21 cellular contexts compared by ENCODE assay signal in genomic region chr22:49500942-49501395, GRCh38.
DNase-seq lines count a peak whose midpoint lies in the region; ATAC-seq, FAIRE-seq and TF ChIP-seq lines count a peak whose summit lies in the region.
"Had no signal": no experiment of that assay in that cellular context is flagged by ENCODE, and none has a peak within 500 bp of the region (broad histone marks: within the 10 kb centered on the region; RNA-seq: fewer than 3 reads in every experiment).

No MANE protein-coding gene starts in this region.

- peaks cover 50% of the 10 kb centered on the region for H3K79me2 ChIP-seq in Karpas-422 (ENCODE audit: low read length)

- no peaks in the 10 kb centered on the region for H3K36me3 Mint-ChIP-seq in endodermal cell (ENCODE audit: low read depth)
- peaks cover 7% of the 10 kb centered on the region for H3K36me3 Mint-ChIP-seq in activated CD4-positive, alpha-beta T cell treated with anti-CD3 and anti-CD28 coated beads for 36 hours (ENCODE audit: low read depth)
- H3K36me3 Mint-ChIP-seq: CD4-positive, CD25-positive, alpha-beta regulatory T cell; CD8-positive, alpha-beta T cell had no signal

- no peaks in the 10 kb centered on the region for H3K9me1 ChIP-seq in IMR-90 (ENCODE audit: insufficient read depth, low read length)

- H2BK120ac ChIP-seq in IMR-90 (ENCODE audit: low read depth, low read length) = no peak overlapping the region

- CTCF ChIA-PET in HEK293T (lab: Yijun Ruan, JAX) (no interaction called here), IMR-90 (lab: Yijun Ruan, JAX) (no interaction called here)
- CTCF ChIA-PET in activated CD4-positive, alpha-beta T cell treated with anti-CD3 and anti-CD28 coated beads for 36 hours (lab: Charles Lee) = no interaction called here

- ATAC-seq in IMR-90 (ENCODE audit: low read depth) = no peak
- no peak for ATAC-seq in activated CD4-positive, alpha-beta T cell treated with anti-CD3 and anti-CD28 coated beads for 36 hours
- ATAC-seq: CD8-positive, alpha-beta T cell had no signal

- H3K4me3 Mint-ChIP-seq in endodermal cell = no peak overlapping the region
- no peak overlapping the region for H3K4me3 Mint-ChIP-seq in activated CD4-positive, alpha-beta T cell treated with anti-CD3 and anti-CD28 coated beads for 36 hours
- H3K4me3 Mint-ChIP-seq: B cell; CD4-positive, CD25-positive, alpha-beta regulatory T cell; CD8-positive, alpha-beta T cell; HFFc6 had no signal

- no peak overlapping the region for H4K8ac ChIP-seq in IMR-90 (ENCODE audit: low read depth in 2 of 2, low read length in 2 of 2)

- no peak overlapping the region for H2AFZ ChIP-seq in IMR-90 (replicated peaks; ENCODE audit: low read length, poor library complexity)
- no peak overlapping the region for H2AFZ ChIP-seq in Karpas-422 (ENCODE audit: low read length)

- H3K27ac ChIP-seq in IMR-90 (ENCODE audit: insufficient read depth, low read length) (no peak overlapping the region), endodermal cell (ENCODE audit: low read depth, low read length) (no peak overlapping the region), Karpas-422 (ENCODE audit: low read length) (no peak overlapping the region)
- H3K27ac ChIP-seq: BLaER1, C4-2B had no signal

- H2BK15ac ChIP-seq in IMR-90 (ENCODE audit: low read depth, low read length) = no peak overlapping the region

- H3K79me1 ChIP-seq in IMR-90 (ENCODE audit: low read depth in 1 of 2, low read length in 2 of 2) = no peaks in the 10 kb centered on the region

- BruUV-seq in IMR-90 (replicated peaks; lab: Mats Ljungman, UMichigan) = no TSS peak

- TF ChIP-seq POLR2A in IMR-90 (IDR thresholded peaks at IDR 0.05; ENCODE audit: low read depth, low read length) = no peak

- 61% methylated on average over 2 of the region's 2 CpGs; no CpG with 5 or more reads in 1 of the 2 experiments for WGBS in IMR-90 (ENCODE audit: extremely low coverage in 2 of 2, insufficient read length in 1 of 2), 2 experiments
- 93% methylated on average over 2 of the region's 2 CpGs for WGBS in endodermal cell (ENCODE audit: insufficient coverage in 1 of 2, insufficient read length in 1 of 2), 2 experiments

- peak; percentile 99 for FAIRE-seq in urothelium cell line (lab: Jason Lieb, UNC)
- FAIRE-seq: G401.6, GM12892 had no signal

- H3K27ac Mint-ChIP-seq in endodermal cell = no peak overlapping the region
- H3K27ac Mint-ChIP-seq in activated CD4-positive, alpha-beta T cell treated with anti-CD3 and anti-CD28 coated beads for 36 hours = no peak overlapping the region
- H3K27ac Mint-ChIP-seq: B cell; CD4-positive, CD25-positive, alpha-beta regulatory T cell; CD8-positive, alpha-beta T cell; HFFc6 had no signal

- no peak overlapping the region for H3K14ac ChIP-seq in IMR-90 (replicated peaks; ENCODE audit: low read depth, low read length)

- H3K4me2 ChIP-seq in IMR-90 (ENCODE audit: low read depth, low read length) (no peak overlapping the region), Karpas-422 (ENCODE audit: low read depth, low read length, poor library complexity, severe bottlenecking) (no peak overlapping the region)
- H3K4me2 ChIP-seq: BLaER1 had no signal

- no peaks in the 10 kb centered on the region for H3K9me2 ChIP-seq in Karpas-422 (replicated peaks; ENCODE audit: insufficient read depth, low read length)

- dilution Hi-C loops in IMR-90 (cut with HindIII; ENCODE audit: low sequenced_read_pairs, unreplicated experiment) = no loop called here

- H3K27me3 ChIP-seq in IMR-90 (ENCODE audit: control insufficient read depth, insufficient read depth, low read length) (no peaks in the 10 kb centered on the region), endodermal cell (ENCODE audit: control insufficient read depth, insufficient read depth, low read length, poor library complexity, severe bottlenecking) (no peaks in the 10 kb centered on the region), Karpas-422 (ENCODE audit: low read length) (no peaks in the 10 kb centered on the region)
- H3K27me3 ChIP-seq: BLaER1 had no signal

- H3K4me1 ChIP-seq in IMR-90 (ENCODE audit: control insufficient read depth, insufficient read depth, low read length) (no peaks in the 10 kb centered on the region), endodermal cell (ENCODE audit: control insufficient read depth, insufficient read depth, low read length) (no peaks in the 10 kb centered on the region), Karpas-422 (ENCODE audit: low read length) (peaks cover 68% of the 10 kb centered on the region)

- H3K9ac ChIP-seq in IMR-90 (ENCODE audit: low read depth, low read length) (no peak overlapping the region), endodermal cell (ENCODE audit: extremely low read depth, low read length, poor library complexity, severe bottlenecking) (no peak overlapping the region), Karpas-422 (ENCODE audit: low read length) (no peak overlapping the region)
- H3K9ac ChIP-seq: BLaER1 had no signal

- intact Hi-C loops in IMR-90 (cut with micrococcal nuclease) = no loop called here
- intact Hi-C loops in activated CD4-positive, alpha-beta T cell treated with anti-CD3 and anti-CD28 coated beads for 36 hours (cut with DNase I, micrococcal nuclease) = no loop called here

- H2AK5ac ChIP-seq in IMR-90 (ENCODE audit: low read depth, low read length) = no peak overlapping the region

- no peak overlapping the region for H3K23ac ChIP-seq in IMR-90 (ENCODE audit: low read depth, low read length)

- POLR2A ChIA-PET in HEK293T (lab: Yijun Ruan, JAX) = no interaction called here
- POLR2A ChIA-PET in IMR-90 (lab: Charles Lee; ENCODE audit: unreplicated experiment) = no interaction called here
- POLR2A ChIA-PET in activated CD4-positive, alpha-beta T cell treated with anti-CD3 and anti-CD28 coated beads for 36 hours (lab: Charles Lee) = no interaction called here

- no peak overlapping the region for H3K18ac ChIP-seq in IMR-90 (ENCODE audit: low read depth, low read length)

- H3K56ac ChIP-seq in IMR-90 (ENCODE audit: extremely low read depth, insufficient read depth, low read length) = no peak overlapping the region

- H2AK9ac ChIP-seq in IMR-90 (replicated peaks; ENCODE audit: low read depth, low read length, poor library complexity) = no peak overlapping the region

- no peaks in the 10 kb centered on the region for H3K4me1 Mint-ChIP-seq in endodermal cell
- peaks cover 8% of the 10 kb centered on the region for H3K4me1 Mint-ChIP-seq in activated CD4-positive, alpha-beta T cell treated with anti-CD3 and anti-CD28 coated beads for 36 hours
- H3K4me1 Mint-ChIP-seq: B cell had no signal

- H3K4ac ChIP-seq in IMR-90 (ENCODE audit: low read depth, low read length) = no peak overlapping the region

- DNase-seq in HEK293T (ENCODE audit: extremely low spot score) (no peak), IMR-90 (no peak), endodermal cell (no peak), urothelium cell line (ENCODE audit: low spot score) (no peak), Karpas-422 (no peak)
- DNase-seq in stimulated activated CD8-positive, alpha-beta memory T cell treated with anti-CD3 and anti-CD28 coated beads, Interleukin-4, amount 100 ng/mL, for 48 hours = no peak
- DNase-seq in activated CD4-positive, alpha-beta T cell treated with anti-CD3 and anti-CD28 coated beads for 36 hours = no peak
- DNase-seq: Caco-2; CD4-positive, CD25-positive, alpha-beta regulatory T cell; CD8-positive, alpha-beta T cell; DMS153; DND-41; GOT3; H7; HCEC 1CT; HFFc6 had no signal

- H2BK20ac ChIP-seq in IMR-90 (ENCODE audit: low read depth, low read length) = no peak overlapping the region

- H4K20me1 ChIP-seq in IMR-90 (ENCODE audit: insufficient read depth, low read length) (no peaks in the 10 kb centered on the region), Karpas-422 (ENCODE audit: insufficient read depth, low read depth, low read length) (no peaks in the 10 kb centered on the region)
- H4K20me1 ChIP-seq: BLaER1 had no signal

- TF ChIP-seq CTCF in IMR-90 (conservative IDR thresholded peaks at IDR 0.05; ENCODE audit: low read depth, low read length) (no peak), endodermal cell (conservative IDR thresholded peaks at IDR 0.05) (no peak)

- H3K36me3 ChIP-seq in IMR-90 (ENCODE audit: control insufficient read depth, insufficient read depth, low read length) (no peaks in the 10 kb centered on the region), endodermal cell (ENCODE audit: control insufficient read depth, insufficient read depth, low read length) (no peaks in the 10 kb centered on the region), Karpas-422 (ENCODE audit: insufficient read depth, low read length) (no peaks in the 10 kb centered on the region)
- H3K36me3 ChIP-seq: BLaER1 had no signal

- peaks cover 30% of the 10 kb centered on the region for H3K9me3 ChIP-seq in IMR-90 (ENCODE audit: control insufficient read depth, insufficient read depth, low read length)
- H3K9me3 ChIP-seq in endodermal cell (ENCODE audit: control insufficient read depth, low read length) = peaks cover 13% of the 10 kb centered on the region
- no peaks in the 10 kb centered on the region; the same call in 1 of the 2 replicates for H3K9me3 ChIP-seq in Karpas-422 (ENCODE audit: low read length)

- H4K5ac ChIP-seq in IMR-90 (ENCODE audit: low read depth, low read length) = no peak overlapping the region

- no peaks in the 10 kb centered on the region for H3K9me3 Mint-ChIP-seq in endodermal cell
- no peaks in the 10 kb centered on the region for H3K9me3 Mint-ChIP-seq in activated CD4-positive, alpha-beta T cell treated with anti-CD3 and anti-CD28 coated beads for 36 hours (ENCODE audit: low read depth)
- H3K9me3 Mint-ChIP-seq: CD8-positive, alpha-beta T cell had no signal

- H3K4me3 ChIP-seq in IMR-90 (ENCODE audit: insufficient read depth, low read depth, low read length) (no peak overlapping the region), endodermal cell (ENCODE audit: low read length) (peak overlapping the region; percentile 6), Karpas-422 (ENCODE audit: low read length) (no peak overlapping the region)
- H3K4me3 ChIP-seq: BLaER1 had no signal

- TF ChIP-seq RAD21 in IMR-90 (IDR thresholded peaks at IDR 0.05; ENCODE audit: low read length) = no peak

- peak overlapping the region; percentile 50 for H2BK5ac ChIP-seq in IMR-90 (ENCODE audit: low read depth, low read length, poor library complexity, severe bottlenecking)

- no peaks in the 10 kb centered on the region for H3K27me3 Mint-ChIP-seq in endodermal cell (ENCODE audit: insufficient read depth)
- H3K27me3 Mint-ChIP-seq in activated CD4-positive, alpha-beta T cell treated with anti-CD3 and anti-CD28 coated beads for 36 hours = no peaks in the 10 kb centered on the region
- H3K27me3 Mint-ChIP-seq: B cell; CD4-positive, CD25-positive, alpha-beta regulatory T cell had no signal

- H4K91ac ChIP-seq in IMR-90 (ENCODE audit: insufficient read depth, low read depth, low read length) = no peak overlapping the region

- in situ Hi-C loops in IMR-90 (cut with MboI; ENCODE audit: low sequenced_read_pairs) = no loop called here

TF ChIP-seq in HEK293T, 16 proteins besides CTCF, POLR2A, EP300 and RAD21:
- no peak for TF ChIP-seq FOXA1 (IDR thresholded peaks at IDR 0.05)
- peak; percentile 50; the same call in 1 of the 2 replicates for TF ChIP-seq CTBP1 (IDR thresholded peaks at IDR 0.05; ENCODE audit: borderline replicate concordance)
TF ChIP-seq in HEK293T: peak in this region for 1.

TF ChIP-seq in IMR-90, 13 proteins besides CTCF, POLR2A, EP300 and RAD21 (continues in another document):
- TF ChIP-seq MAZ (IDR thresholded peaks at IDR 0.05; ENCODE audit: borderline replicate concordance, low read depth, low read length) = no peak
- no peak for TF ChIP-seq RFX5 (IDR thresholded peaks at IDR 0.05; ENCODE audit: low read depth, low read length)
- no peak for TF ChIP-seq MAFK (IDR thresholded peaks at IDR 0.05; ENCODE audit: low read depth, low read length)
